ENCODE assay signal across 7 cellular contexts in genomic region chr16:33706845-33707590, GRCh38.
DNase-seq lines count a peak whose midpoint lies in the region; ATAC-seq and TF ChIP-seq lines count a peak whose summit lies in the region.
"Not testable (repeated sequence)": the region's sequence is repeated elsewhere in the genome, so short reads cannot be mapped to it uniquely, and the experiment has no call there.

No MANE protein-coding gene starts in this region.

- H3K4me3 Mint-ChIP-seq in activated CD4-positive, alpha-beta T cell treated with anti-CD3 and anti-CD28 coated beads for 36 hours = peak overlapping the region; percentile 32

- H3K79me2 ChIP-seq in osteoblast (ENCODE audit: insufficient read depth, low read length) = not testable (repeated sequence)

- CTCF ChIA-PET in activated CD4-positive, alpha-beta T cell treated with anti-CD3 and anti-CD28 coated beads for 36 hours (lab: Charles Lee) = not testable (repeated sequence)

- not testable (repeated sequence) for H3K27ac Mint-ChIP-seq in activated CD4-positive, alpha-beta T cell treated with anti-CD3 and anti-CD28 coated beads for 36 hours

- H3K36me3 Mint-ChIP-seq in activated CD4-positive, alpha-beta T cell treated with anti-CD3 and anti-CD28 coated beads for 36 hours (ENCODE audit: low read depth) = not testable (repeated sequence)

- H4K20me1 ChIP-seq in osteoblast (ENCODE audit: insufficient read depth, low read length) = not testable (repeated sequence)

- H3K36me3 ChIP-seq in NT2/D1 (ENCODE audit: insufficient read depth, insufficient read length, low read length); left ventricle myocardium inferior; osteoblast (ENCODE audit: insufficient read depth, low read length); thymus (ENCODE audit: control insufficient read depth, insufficient read depth): not testable (repeated sequence)

- peak; percentile 26 for ATAC-seq in activated CD4-positive, alpha-beta T cell treated with anti-CD3 and anti-CD28 coated beads for 36 hours

- not testable (repeated sequence) for TF ChIP-seq CTCF in left ventricle myocardium inferior (IDR thresholded peaks at IDR 0.05; ENCODE audit: borderline replicate concordance); osteoblast (IDR thresholded peaks at IDR 0.05; ENCODE audit: extremely low read depth, low read depth, low read length)

- not testable (repeated sequence) for H3K4me2 ChIP-seq in osteoblast (ENCODE audit: insufficient read depth, low read length)

- WGBS in thymus = 58% methylated on average over 48 of the region's 55 CpGs

- peak overlapping the region; percentile 81 for H3K9ac ChIP-seq in NT2/D1 (ENCODE audit: insufficient read length, low read depth)

- not testable (repeated sequence) for H2AFZ ChIP-seq in osteoblast (ENCODE audit: low read length)

- not testable (repeated sequence) for H3K27me3 ChIP-seq in NT2/D1 (ENCODE audit: insufficient read depth, insufficient read length); left ventricle myocardium inferior (ENCODE audit: low read depth); osteoblast (ENCODE audit: insufficient read depth, low read length); thymus (ENCODE audit: control insufficient read depth, insufficient read depth)

- H3K4me1 Mint-ChIP-seq in activated CD4-positive, alpha-beta T cell treated with anti-CD3 and anti-CD28 coated beads for 36 hours = not testable (repeated sequence)

- DNase-seq in ELF-1 (ENCODE audit: low read depth, low spot score) = peak; percentile 68
- DNase-seq in NT2/D1 (ENCODE audit: low read depth, low spot score) = peak; percentile 20
- not testable (repeated sequence) for DNase-seq in activated CD4-positive, alpha-beta T cell treated with anti-CD3 and anti-CD28 coated beads for 36 hours; left ventricle myocardium inferior; osteoblast (ENCODE audit: insufficient read length, low spot score, missing footprints)
- peak; percentile 15 for DNase-seq in central memory CD4-positive, alpha-beta T cell

- not testable (repeated sequence) for H3K27ac ChIP-seq in left ventricle myocardium inferior (replicated peaks); osteoblast (ENCODE audit: low read depth, low read length); thymus (ENCODE audit: low read depth)

- H3K4me1 ChIP-seq in NT2/D1 (ENCODE audit: insufficient read depth, insufficient read length); left ventricle myocardium inferior; osteoblast (ENCODE audit: insufficient read depth, low read length); thymus (ENCODE audit: control insufficient read depth, insufficient read depth, low read length): not testable (repeated sequence)

- H3K4me3 ChIP-seq in NT2/D1 (ENCODE audit: insufficient read length, low read depth) (peak overlapping the region; percentile 76), left ventricle myocardium inferior (peak overlapping the region; percentile 43), osteoblast (ENCODE audit: insufficient read depth, low read length) (peak overlapping the region; percentile 19), thymus (ENCODE audit: low read length) (peak overlapping the region; percentile 19)

- H3K27me3 Mint-ChIP-seq in activated CD4-positive, alpha-beta T cell treated with anti-CD3 and anti-CD28 coated beads for 36 hours = not testable (repeated sequence)

- intact Hi-C loops in activated CD4-positive, alpha-beta T cell treated with anti-CD3 and anti-CD28 coated beads for 36 hours (cut with DNase I, micrococcal nuclease); left ventricle myocardium inferior (cut with micrococcal nuclease): not testable (repeated sequence)

- POLR2A ChIA-PET in activated CD4-positive, alpha-beta T cell treated with anti-CD3 and anti-CD28 coated beads for 36 hours (lab: Charles Lee) = not testable (repeated sequence)

- peaks cover 14% of the 10 kb centered on the region; the same call in 1 of the 2 replicates for H3K9me3 ChIP-seq in NT2/D1 (ENCODE audit: insufficient read depth, low read length)
- not testable (repeated sequence) for H3K9me3 ChIP-seq in left ventricle myocardium inferior (replicated peaks); osteoblast (ENCODE audit: low read depth, low read length); thymus (ENCODE audit: control insufficient read depth)

- H3K9me3 Mint-ChIP-seq in activated CD4-positive, alpha-beta T cell treated with anti-CD3 and anti-CD28 coated beads for 36 hours (ENCODE audit: low read depth) = not testable (repeated sequence)

Comparison
In these comparisons a context has a peak if more than half of its experiments do, and no peak if none do; other contexts are left out.
1. H3K4me3 ChIP-seq: peak in every context shown above with its lines; median percentile 76 in NT2/D1; 43 in left ventricle myocardium inferior; 19 in osteoblast; 19 in thymus.